Comparison of ENCODE assay signal across 8 cellular contexts in the genomic region with DNA sequence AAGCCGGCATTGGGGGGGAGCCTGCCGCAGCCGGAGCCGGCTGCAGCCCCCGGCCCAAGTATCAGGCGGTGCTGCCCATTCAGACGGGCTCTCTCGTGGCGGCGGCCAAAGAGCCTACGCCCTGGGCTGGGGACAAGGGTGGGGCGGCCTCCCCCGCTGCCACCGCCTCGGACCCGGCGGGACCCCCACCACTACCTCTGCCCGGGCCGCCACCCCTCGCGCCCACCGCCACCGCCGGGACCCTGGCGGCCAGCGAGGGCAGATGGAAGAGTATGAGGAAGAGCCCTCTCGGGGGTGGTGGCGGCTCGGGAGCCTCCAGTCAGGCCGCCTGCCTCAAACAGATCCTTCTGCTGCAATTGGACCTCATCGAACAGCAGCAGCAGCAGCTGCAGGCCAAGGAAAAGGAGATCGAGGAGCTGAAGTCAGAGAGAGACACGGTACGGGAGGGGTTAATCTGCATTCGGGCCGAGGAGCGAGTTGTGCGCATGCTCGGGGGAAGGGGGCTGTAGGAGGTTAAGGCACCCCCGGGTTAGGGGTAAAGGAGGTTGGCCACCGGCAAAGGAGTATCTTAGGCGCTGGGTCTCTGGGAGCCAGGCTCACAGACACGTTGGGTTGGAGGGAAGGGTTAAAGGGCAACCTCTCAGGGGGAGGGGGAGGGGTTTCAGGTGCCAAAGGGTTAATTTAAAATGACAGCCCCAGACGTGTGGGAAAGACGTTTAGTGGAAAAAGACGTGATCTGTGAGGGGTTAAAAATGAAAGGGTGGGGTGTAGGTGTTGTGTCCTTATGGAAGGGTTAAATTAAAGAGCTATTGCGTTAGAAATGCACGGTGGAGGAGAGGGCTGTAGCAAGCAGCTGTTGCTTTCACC. TPM values are rescaled to one million over a fixed set of nuclear protein-coding genes. Genes with fewer than 3 reads are reported as not detected.
DNase-seq lines count a peak whose midpoint lies in the region; ATAC-seq and TF ChIP-seq lines count a peak whose summit lies in the region.

No MANE protein-coding gene starts in this region.

- H3K4me1 ChIP-seq in muscle layer of colon (ENCODE audit: insufficient read depth, low read length): peaks cover 30% of the 10 kb centered on the region
- peaks cover 14 to 15% of the 10 kb centered on the region in 2 donors for H3K4me1 ChIP-seq in thyroid gland

- DNase-seq in GF-D8 (lab: John Stamatoyannopoulos, UW) (peak; percentile 11), NCI-H510A treated with DMSO at 0.1 percent for 48 hours (lab: John Stamatoyannopoulos, UW) (peak; percentile 59), epidermal melanocyte (ENCODE audit: insufficient read length, low spot score) (peak; percentile 55), thyroid gland (peak; percentile 39 to 45), NCI-H128 (lab: John Stamatoyannopoulos, UW; ENCODE audit: unreplicated experiment) (no peak)
- peak; percentile 62 for DNase-seq in activated CD8-positive, alpha-beta T cell treated with anti-CD3 and anti-CD28 coated beads for 36 hours

- no peaks in the 10 kb centered on the region for H3K27me3 Mint-ChIP-seq in activated CD8-positive, alpha-beta T cell treated with anti-CD3 and anti-CD28 coated beads for 36 hours

- peaks cover 30% of the 10 kb centered on the region for H3K36me3 Mint-ChIP-seq in activated CD8-positive, alpha-beta T cell treated with anti-CD3 and anti-CD28 coated beads for 36 hours (ENCODE audit: low read depth)

- H3K4me1 Mint-ChIP-seq in activated CD8-positive, alpha-beta T cell treated with anti-CD3 and anti-CD28 coated beads for 36 hours (ENCODE audit: low read depth): peaks cover 30% of the 10 kb centered on the region

- peak overlapping the region; percentile 92 for H3K27ac Mint-ChIP-seq in activated CD8-positive, alpha-beta T cell treated with anti-CD3 and anti-CD28 coated beads for 36 hours

- peak overlapping the region; percentile 73 to 99 for H3K4me3 ChIP-seq in muscle layer of colon (ENCODE audit: low read depth in 1 of 2, low read length in 2 of 2)
- H3K4me3 ChIP-seq in thyroid gland (replicated peaks in 1 of 3): peak overlapping the region; percentile 45 to 99 (median 86)

- ATAC-seq in HG02623 (IDR thresholded peaks at IDR 0.05; ENCODE audit: unreplicated experiment): peak; percentile 23
- ATAC-seq in activated CD8-positive, alpha-beta T cell treated with anti-CD3 and anti-CD28 coated beads for 36 hours: peak; percentile 26

- POLR2A ChIA-PET in activated CD8-positive, alpha-beta T cell treated with anti-CD3 and anti-CD28 coated beads for 36 hours (lab: Charles Lee): interaction anchor here (0.5 to 5.3 kb wide), 18 partner anchors 10 to 165 kb away, joined by 3 to 50 read pairs (median 3); a partner anchor contains a TSS

- H3K36me3 ChIP-seq in muscle layer of colon (ENCODE audit: insufficient read depth, low read length): peaks cover 25% of the 10 kb centered on the region
- peaks cover 9 to 16% of the 10 kb centered on the region in 2 donors for H3K36me3 ChIP-seq in thyroid gland

- H3K9me3 Mint-ChIP-seq in activated CD8-positive, alpha-beta T cell treated with anti-CD3 and anti-CD28 coated beads for 36 hours: no peaks in the 10 kb centered on the region

- WGBS in thyroid gland, 2 donors: 0 to 1% methylated on average over 19 to 42 of the region's 48 CpGs

- TF ChIP-seq POLR2A in thyroid gland (IDR thresholded peaks at IDR 0.05): no peak

- H3K9me3 ChIP-seq in muscle layer of colon (ENCODE audit: low read length) (no peaks in the 10 kb centered on the region), thyroid gland (no peaks in the 10 kb centered on the region)

- peak overlapping the region; percentile 93 for H3K4me3 Mint-ChIP-seq in activated CD8-positive, alpha-beta T cell treated with anti-CD3 and anti-CD28 coated beads for 36 hours

- intact Hi-C loops in activated CD8-positive, alpha-beta T cell treated with anti-CD3 and anti-CD28 coated beads for 36 hours (cut with micrococcal nuclease): no loop called here
- intact Hi-C loops in thyroid gland (cut with DNase I): loop anchor here (5.0 kb wide), 1 partner anchor 44 kb away; no protein-coding TSS in a partner anchor

- no peak for TF ChIP-seq CTCF in activated CD8-positive, alpha-beta T cell treated with anti-CD3 and anti-CD28 coated beads for 36 hours (IDR thresholded peaks at IDR 0.05)
- no peak for TF ChIP-seq CTCF in thyroid gland (IDR thresholded peaks at IDR 0.05)

- H3K27ac ChIP-seq in muscle layer of colon (ENCODE audit: low read depth, low read length) (peak overlapping the region; percentile 80), thyroid gland (peak overlapping the region; percentile 87 to 97 (median 97))

- CTCF ChIA-PET in activated CD8-positive, alpha-beta T cell treated with anti-CD3 and anti-CD28 coated beads for 36 hours (lab: Charles Lee): interaction anchor here (1.0 to 8.3 kb wide), 15 partner anchors 9 to 232 kb away, joined by 3 to 80 read pairs (median 5); a partner anchor contains a TSS

- no peaks in the 10 kb centered on the region for H3K27me3 ChIP-seq in muscle layer of colon (ENCODE audit: control insufficient read depth in 1 of 2, insufficient read depth in 2 of 2, low read length in 2 of 2)
- H3K27me3 ChIP-seq in thyroid gland: no peaks in the 10 kb centered on the region

- peak overlapping the region; percentile 87 for H3K9ac ChIP-seq in muscle layer of colon (ENCODE audit: low read length)

RNA-seq across cellular contexts. Expression of a gene that starts 1.4 kb away (rescaled TPM):
- total RNA-seq in activated CD8-positive, alpha-beta T cell treated with anti-CD3 and anti-CD28 coated beads for 36 hours: 10 to 100 TPM; 69.0 to 70.1 TPM
- 100 to 1,000 TPM in 1 of 4 donors, 10 to 100 TPM in 3; 69.9 to 101 (median 80.4) TPM for total RNA-seq in thyroid gland

RNA-seq across cellular contexts. Expression of a gene that starts 17.2 kb away (rescaled TPM):
- 10 to 100 TPM; 75.1 to 75.6 TPM for total RNA-seq in activated CD8-positive, alpha-beta T cell treated with anti-CD3 and anti-CD28 coated beads for 36 hours
- total RNA-seq in thyroid gland: 100 to 1,000 TPM in 1 of 4 donors, 10 to 100 TPM in 3; 88.2 to 103 (median 95.5) TPM

RNA-seq across cellular contexts. Expression of a gene that starts 22.8 kb away (rescaled TPM):
- 1 to 10 TPM; 6.0 to 6.5 TPM for total RNA-seq in activated CD8-positive, alpha-beta T cell treated with anti-CD3 and anti-CD28 coated beads for 36 hours
- 1 to 10 TPM; 3.4 to 9.9 (median 5.1) TPM for total RNA-seq in thyroid gland

RNA-seq across cellular contexts. Expression of a gene that starts 54.1 kb away (rescaled TPM):
- total RNA-seq in activated CD8-positive, alpha-beta T cell treated with anti-CD3 and anti-CD28 coated beads for 36 hours: 1 to 10 TPM; 3.8 to 5.4 TPM
- 1 to 10 TPM; 1.3 to 5.2 (median 4.1) TPM for total RNA-seq in thyroid gland
